Comparison of ENCODE assay signal across 11 cellular contexts in genomic region chr20:5090191-5090590, GRCh38. TPM values are rescaled to one million over a fixed set of nuclear protein-coding genes. Genes with fewer than 3 reads are reported as not detected.
DNase-seq lines count a peak whose midpoint lies in the region; ATAC-seq and TF ChIP-seq lines count a peak whose summit lies in the region.
"Had no signal": no experiment of that assay in that cellular context is flagged by ENCODE, and none has a peak within 500 bp of the region (broad histone marks: within the 10 kb centered on the region; RNA-seq: fewer than 3 reads in every experiment).

No MANE protein-coding gene starts in this region.

- H3K9me3 Mint-ChIP-seq in activated CD4-positive, alpha-beta T cell treated with anti-CD3 and anti-CD28 coated beads for 36 hours (ENCODE audit: low read depth) = no peaks in the 10 kb centered on the region
- H3K9me3 Mint-ChIP-seq in stimulated activated naive CD8-positive, alpha-beta T cell treated with anti-CD3 and anti-CD28 coated beads, Interleukin-15, amount 100 ng/mL, for 72 hours = no peaks in the 10 kb centered on the region
- H3K9me3 Mint-ChIP-seq: neural crest cell had no signal

- POLR2A ChIA-PET in activated CD4-positive, alpha-beta T cell treated with anti-CD3 and anti-CD28 coated beads for 36 hours (lab: Charles Lee) = no interaction called here

- H3K4me1 ChIP-seq in heart right ventricle = peaks cover 0 to 30% (median 5%) of the 10 kb centered on the region in 9 donors

- no peak overlapping the region for H3K4me3 Mint-ChIP-seq in activated CD4-positive, alpha-beta T cell treated with anti-CD3 and anti-CD28 coated beads for 36 hours
- H3K4me3 Mint-ChIP-seq in stimulated activated naive CD8-positive, alpha-beta T cell treated with anti-CD3 and anti-CD28 coated beads, Interleukin-15, amount 100 ng/mL, for 72 hours = peak overlapping the region in 1 of 2 donors; percentile 0
- H3K4me3 Mint-ChIP-seq: neural crest cell had no signal

- WGBS in heart right ventricle, 2 donors = 63 to 76% methylated on average over 4 of the region's 4 CpGs

- no peaks in the 10 kb centered on the region for H3K27me3 Mint-ChIP-seq in activated CD4-positive, alpha-beta T cell treated with anti-CD3 and anti-CD28 coated beads for 36 hours
- no peaks in the 10 kb centered on the region for H3K27me3 Mint-ChIP-seq in stimulated activated naive CD8-positive, alpha-beta T cell treated with anti-CD3 and anti-CD28 coated beads, Interleukin-15, amount 100 ng/mL, for 72 hours

- H3K27ac Mint-ChIP-seq in activated CD4-positive, alpha-beta T cell treated with anti-CD3 and anti-CD28 coated beads for 36 hours = peak overlapping the region; percentile 40
- peak overlapping the region; percentile 2 to 62 for H3K27ac Mint-ChIP-seq in stimulated activated naive CD8-positive, alpha-beta T cell treated with anti-CD3 and anti-CD28 coated beads, Interleukin-15, amount 100 ng/mL, for 72 hours

- intact Hi-C loops in activated CD4-positive, alpha-beta T cell treated with anti-CD3 and anti-CD28 coated beads for 36 hours (cut with DNase I, micrococcal nuclease) = no loop called here
- intact Hi-C loops in heart right ventricle (cut with DNase I) = loop anchor here in 3 of 10 donors (10.0 kb wide), 2 partner anchors 85 to 135 kb away; partner anchors contain the start of gene SLC23A2 (in 1 of the 3)

- H3K36me3 Mint-ChIP-seq in activated CD4-positive, alpha-beta T cell treated with anti-CD3 and anti-CD28 coated beads for 36 hours (ENCODE audit: low read depth) = peaks cover 8% of the 10 kb centered on the region

- no peaks in the 10 kb centered on the region for H3K9me3 ChIP-seq in heart right ventricle

- TF ChIP-seq CTCF in heart right ventricle (IDR thresholded peaks at IDR 0.05) = no peak

- H3K27me3 ChIP-seq in heart right ventricle = no peaks in the 10 kb centered on the region

- peak overlapping the region in 6 of 10 donors; percentile 28 to 95 (median 52) for H3K27ac ChIP-seq in heart right ventricle
- H3K27ac ChIP-seq: 22Rv1, VCaP had no signal

- no peak for DNase-seq in activated CD4-positive, alpha-beta T cell treated with anti-CD3 and anti-CD28 coated beads for 36 hours
- DNase-seq in activated CD4-positive, alpha-beta T cell treated with anti-CD3 and anti-CD28 coated beads, Interleukin-2, amount 50 U/mL, for 48 hours = no peak
- peak; percentile 86 for DNase-seq in SIG-M5 (lab: John Stamatoyannopoulos, UW)
- peak in 1 of 2 donors; percentile 23 for DNase-seq in heart right ventricle
- DNase-seq in stimulated activated naive CD8-positive, alpha-beta T cell treated with anti-CD3 and anti-CD28 coated beads, Interleukin-15, amount 100 ng/mL, for 72 hours = no peak
- DNase-seq in NCI-H1436 treated with DMSO at 0.1 percent for 48 hours (lab: John Stamatoyannopoulos, UW) = no peak
- DNase-seq in iPS-NIHi11 (ENCODE audit: low spot score) = no peak
- no peak for DNase-seq in HCEC 1CT

- H3K36me3 ChIP-seq in heart right ventricle = peaks cover 0 to 20% (median 0%) of the 10 kb centered on the region in 9 donors

- H3K4me1 Mint-ChIP-seq in activated CD4-positive, alpha-beta T cell treated with anti-CD3 and anti-CD28 coated beads for 36 hours = peaks cover 12% of the 10 kb centered on the region
- H3K4me1 Mint-ChIP-seq in stimulated activated naive CD8-positive, alpha-beta T cell treated with anti-CD3 and anti-CD28 coated beads, Interleukin-15, amount 100 ng/mL, for 72 hours = peaks cover 20% of the 10 kb centered on the region

- peak; percentile 33 for ATAC-seq in activated CD4-positive, alpha-beta T cell treated with anti-CD3 and anti-CD28 coated beads for 36 hours
- peak; percentile 64 to 85 (median 74) for ATAC-seq in heart right ventricle
- peak; percentile 66 for ATAC-seq in stimulated activated naive CD8-positive, alpha-beta T cell treated with anti-CD3 and anti-CD28 coated beads, Interleukin-15, amount 100 ng/mL, for 72 hours

- CTCF ChIA-PET in activated CD4-positive, alpha-beta T cell treated with anti-CD3 and anti-CD28 coated beads for 36 hours (lab: Charles Lee) = interaction anchor here (2.5 kb wide), 1 partner anchor 11 kb away, joined by 15 read pairs; no protein-coding TSS in a partner anchor

- H3K4me3 ChIP-seq in heart right ventricle = no peak overlapping the region

RNA-seq across cellular contexts. Expression of gene TMEM230, which starts 22.7 kb away (rescaled TPM):
- 10 to 100 TPM; 63.7 to 66.3 TPM for total RNA-seq in activated CD4-positive, alpha-beta T cell treated with anti-CD3 and anti-CD28 coated beads for 36 hours
- 10 to 100 TPM; 75.2 to 96.4 (median 82.0) TPM for total RNA-seq in heart right ventricle
- 100 to 1,000 TPM in 1 of 2 donors, 10 to 100 TPM in 1; 85.9 to 135 TPM for polyA plus RNA-seq in heart right ventricle

RNA-seq across cellular contexts. Expression of gene PCNA, which starts 29.6 kb away (rescaled TPM):
- 100 to 1,000 TPM; 494 to 576 TPM for total RNA-seq in activated CD4-positive, alpha-beta T cell treated with anti-CD3 and anti-CD28 coated beads for 36 hours
- 10 to 100 TPM; 17.9 to 37.3 (median 21.4) TPM for total RNA-seq in heart right ventricle
- 10 to 100 TPM; 11.6 to 39.1 TPM for polyA plus RNA-seq in heart right ventricle

RNA-seq across cellular contexts. Expression of gene CDS2, which starts 36.6 kb away (rescaled TPM):
- 10 to 100 TPM; 34.3 to 41.3 TPM for total RNA-seq in activated CD4-positive, alpha-beta T cell treated with anti-CD3 and anti-CD28 coated beads for 36 hours
- 100 to 1,000 TPM in 1 of 10 donors, 10 to 100 TPM in 9; 67.5 to 100 (median 85.7) TPM for total RNA-seq in heart right ventricle
- polyA plus RNA-seq in heart right ventricle = 10 to 100 TPM; 16.7 to 23.1 TPM

Comparison
In these comparisons a context has a peak if more than half of its experiments do, and no peak if none do; other contexts are left out.
1. RNA of gene PCNA, which starts 29.6 kb away (total RNA-seq): 494 to 576 TPM in activated CD4-positive, alpha-beta T cell treated with anti-CD3 and anti-CD28 coated beads for 36 hours; 17.9 to 37.3 TPM in heart right ventricle; every median in the first group is over 10 times any median in the second.
2. Peak in every context shown above with its lines, with median percentiles within 50 percentile points of each other: ATAC-seq.